20 cellular contexts compared by ENCODE assay signal in the genomic region with DNA sequence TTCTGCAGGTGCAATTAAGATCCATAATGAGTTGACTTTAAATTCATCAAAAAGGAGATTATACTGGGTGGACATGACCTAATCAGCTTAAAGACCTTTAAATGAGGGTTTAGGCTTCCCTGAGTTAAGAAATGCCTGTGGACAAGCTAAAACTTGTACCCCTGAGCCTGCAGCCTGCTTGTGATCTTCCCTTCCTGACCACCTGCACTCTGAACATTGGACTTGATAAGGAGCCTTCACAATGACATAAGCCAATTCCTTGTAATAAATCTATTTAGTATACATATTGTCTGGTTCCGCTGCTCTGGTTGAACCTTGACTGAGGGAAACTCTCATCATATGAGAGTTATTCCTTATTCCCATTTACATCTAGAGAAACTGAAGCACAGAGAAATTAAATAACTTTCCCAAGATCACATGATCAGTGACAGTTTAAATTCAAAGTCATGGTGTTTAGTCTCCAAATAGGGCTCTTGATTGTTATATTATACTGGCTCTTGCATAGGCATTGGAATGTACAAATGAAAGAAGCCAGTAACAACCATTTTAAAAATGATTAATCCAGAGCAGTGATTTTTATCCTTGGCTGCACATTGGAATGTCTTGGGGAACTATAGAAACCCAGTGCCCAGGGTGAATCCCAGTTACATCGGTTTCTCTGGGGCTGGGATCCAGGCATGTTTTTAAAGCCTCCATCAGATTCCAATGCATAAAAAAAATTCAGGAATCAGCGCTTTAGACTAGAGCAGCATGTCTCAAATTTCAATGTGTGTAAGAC.
"Had no signal": no experiment of that assay in that cellular context is flagged by ENCODE, and none has a peak within 500 bp of the region (broad histone marks: within the 10 kb centered on the region; RNA-seq: fewer than 3 reads in every experiment).

No MANE protein-coding gene starts in this region.

- H3K9me3 Mint-ChIP-seq: activated CD4-positive, alpha-beta memory T cell treated with anti-CD3 and anti-CD28 coated beads for 36 hours; activated naive CD8-positive, alpha-beta T cell treated with anti-CD3 and anti-CD28 coated beads, Interleukin-2, amount 50 U/mL, for 24 hours; central memory CD8-positive, alpha-beta T cell; memory B cell; stimulated activated effector memory CD8-positive, alpha-beta T cell treated with anti-CD3 and anti-CD28 coated beads, Interleukin-12 subunit alpha, Interleukin-12 subunit beta, amount 100 ng/mL, for 72 hours had no signal

- H3K4me3 Mint-ChIP-seq: activated CD4-positive, alpha-beta memory T cell treated with anti-CD3 and anti-CD28 coated beads for 36 hours; activated naive CD8-positive, alpha-beta T cell treated with anti-CD3 and anti-CD28 coated beads, Interleukin-2, amount 50 U/mL, for 24 hours; central memory CD8-positive, alpha-beta T cell; memory B cell; nephron progenitor cell; stimulated activated effector memory CD8-positive, alpha-beta T cell treated with anti-CD3 and anti-CD28 coated beads, Interleukin-12 subunit alpha, Interleukin-12 subunit beta, amount 100 ng/mL, for 72 hours had no signal

- H3K27ac ChIP-seq: brain microvascular endothelial cell, colonic mucosa, dorsolateral prefrontal cortex, right lobe of liver, skin epidermis, stomach, transverse colon had no signal

- H3K4me1 ChIP-seq: colonic mucosa, right lobe of liver, stomach, transverse colon had no signal

- H3K36me3 Mint-ChIP-seq: activated CD4-positive, alpha-beta memory T cell treated with anti-CD3 and anti-CD28 coated beads for 36 hours; memory B cell; stimulated activated effector memory CD8-positive, alpha-beta T cell treated with anti-CD3 and anti-CD28 coated beads, Interleukin-12 subunit alpha, Interleukin-12 subunit beta, amount 100 ng/mL, for 72 hours had no signal

- H3K36me3 ChIP-seq: brain microvascular endothelial cell, colonic mucosa, right lobe of liver, stomach, transverse colon had no signal

- DNase-seq: activated CD4-positive, alpha-beta memory T cell treated with anti-CD3 and anti-CD28 coated beads for 36 hours; activated CD4-positive, alpha-beta T cell treated with anti-CD3 and anti-CD28 coated beads for 48 hours; activated effector memory CD4-positive, alpha-beta T cell treated with Interleukin-2 at 50 U/mL for 16 hours; activated naive CD4-positive, alpha-beta T cell treated with anti-CD3 and anti-CD28 coated beads, Interleukin-2, amount 50 U/mL, for 16 hours; activated naive CD8-positive, alpha-beta T cell treated with anti-CD3 and anti-CD28 coated beads, Interleukin-2, amount 50 U/mL, for 24 hours; activated T-cell treated with anti-CD3 and anti-CD28 coated beads, Interleukin-2, amount 50 U/mL, for 48 hours; brain microvascular endothelial cell; colonic mucosa; dorsolateral prefrontal cortex; kidney; nephron progenitor cell; right lobe of liver; stimulated activated CD4-positive, alpha-beta T cell treated with anti-CD3 and anti-CD28 coated beads, Interleukin-2, amount 100 ng/mL, for 24 hours; stomach; T-helper 2 cell; transverse colon had no signal

- H3K9me3 ChIP-seq: colonic mucosa, right lobe of liver, transverse colon had no signal

- H3K27ac Mint-ChIP-seq: activated CD4-positive, alpha-beta memory T cell treated with anti-CD3 and anti-CD28 coated beads for 36 hours; activated naive CD8-positive, alpha-beta T cell treated with anti-CD3 and anti-CD28 coated beads, Interleukin-2, amount 50 U/mL, for 24 hours; memory B cell; nephron progenitor cell; stimulated activated effector memory CD8-positive, alpha-beta T cell treated with anti-CD3 and anti-CD28 coated beads, Interleukin-12 subunit alpha, Interleukin-12 subunit beta, amount 100 ng/mL, for 72 hours had no signal

- H3K27me3 ChIP-seq: brain microvascular endothelial cell, colonic mucosa, stomach, transverse colon had no signal

- ATAC-seq: activated naive CD8-positive, alpha-beta T cell treated with anti-CD3 and anti-CD28 coated beads, Interleukin-2, amount 50 U/mL, for 24 hours; right lobe of liver; stimulated activated effector memory CD8-positive, alpha-beta T cell treated with anti-CD3 and anti-CD28 coated beads, Interleukin-12 subunit alpha, Interleukin-12 subunit beta, amount 100 ng/mL, for 72 hours had no signal

- H3K4me3 ChIP-seq: colonic mucosa, dorsolateral prefrontal cortex, right lobe of liver, skin epidermis, stomach, transverse colon had no signal

- H3K4me1 Mint-ChIP-seq: activated naive CD8-positive, alpha-beta T cell treated with anti-CD3 and anti-CD28 coated beads, Interleukin-2, amount 50 U/mL, for 24 hours; central memory CD8-positive, alpha-beta T cell; memory B cell; nephron progenitor cell; stimulated activated effector memory CD8-positive, alpha-beta T cell treated with anti-CD3 and anti-CD28 coated beads, Interleukin-12 subunit alpha, Interleukin-12 subunit beta, amount 100 ng/mL, for 72 hours had no signal

- H3K27me3 Mint-ChIP-seq: activated naive CD8-positive, alpha-beta T cell treated with anti-CD3 and anti-CD28 coated beads, Interleukin-2, amount 50 U/mL, for 24 hours had no signal
